In genomic region chr11:124920870-124921609, GRCh38 we compare ENCODE assay signal across 1 cellular context.
TF ChIP-seq lines count a peak whose summit lies in the region.

No MANE protein-coding gene starts in this region.

TF ChIP-seq in WTC11, 78 proteins besides CTCF, POLR2A, EP300 and RAD21 (continued from another document):
- peak; percentile 72; the same call in 1 of the 2 replicates for TF ChIP-seq AFF4 (CRISPR knock-in tag; IDR thresholded peaks at IDR 0.05; ENCODE audit: borderline replicate concordance)
- TF ChIP-seq SOX15 (CRISPR knock-in tag; IDR thresholded peaks at IDR 0.05) = no peak
- TF ChIP-seq ATF2 (CRISPR knock-in tag; IDR thresholded peaks at IDR 0.05; ENCODE audit: borderline replicate concordance, low read depth) = peak; percentile 64; the same call in 1 of the 2 replicates
- TF ChIP-seq CREB1 (CRISPR knock-in tag; IDR thresholded peaks at IDR 0.05) = peak; percentile 93
- TF ChIP-seq ZNF396 (CRISPR knock-in tag; IDR thresholded peaks at IDR 0.05; ENCODE audit: borderline replicate concordance) = no peak
- no peak for TF ChIP-seq ZNF425 (CRISPR knock-in tag; conservative IDR thresholded peaks at IDR 0.05)
- no peak for TF ChIP-seq OVOL2 (CRISPR knock-in tag; IDR thresholded peaks at IDR 0.05; ENCODE audit: borderline replicate concordance)
- TF ChIP-seq SMAD3 (CRISPR knock-in tag; IDR thresholded peaks at IDR 0.05; ENCODE audit: borderline replicate concordance) = peak; percentile 92
- TF ChIP-seq ZBTB21 (CRISPR knock-in tag; IDR thresholded peaks at IDR 0.05; ENCODE audit: borderline replicate concordance) = peak; percentile 79
- peak; percentile 78; the same call in 1 of the 2 replicates for TF ChIP-seq CBFB (CRISPR knock-in tag; IDR thresholded peaks at IDR 0.05; ENCODE audit: low read depth)
- TF ChIP-seq HMGXB4 (CRISPR knock-in tag; IDR thresholded peaks at IDR 0.05) = peak; percentile 97
- no peak for TF ChIP-seq NR1H2 (CRISPR knock-in tag; IDR thresholded peaks at IDR 0.05)
- TF ChIP-seq NFATC4 (CRISPR knock-in tag; IDR thresholded peaks at IDR 0.05) = no peak
- peak; percentile 96; the same call in 1 of the 2 replicates for TF ChIP-seq E2F1 (CRISPR knock-in tag; IDR thresholded peaks at IDR 0.05)
- TF ChIP-seq ZSCAN18 (CRISPR knock-in tag; IDR thresholded peaks at IDR 0.05) = no peak
- peak; percentile 94 for TF ChIP-seq TCF7 (CRISPR knock-in tag; IDR thresholded peaks at IDR 0.05; ENCODE audit: low read depth)
- TF ChIP-seq ARID4B (CRISPR knock-in tag; IDR thresholded peaks at IDR 0.05; ENCODE audit: borderline replicate concordance) = peak; percentile 98
- TF ChIP-seq MLX (CRISPR knock-in tag; IDR thresholded peaks at IDR 0.05) = no peak; the same call in 1 of the 2 replicates
- no peak for TF ChIP-seq ERG (CRISPR knock-in tag; IDR thresholded peaks at IDR 0.05)
- no peak for TF ChIP-seq ZNF532 (CRISPR knock-in tag; IDR thresholded peaks at IDR 0.05; ENCODE audit: borderline replicate concordance)
- TF ChIP-seq IRF2 (CRISPR knock-in tag; IDR thresholded peaks at IDR 0.05; ENCODE audit: borderline replicate concordance, low read depth) = peak; percentile 91
- peak; percentile 98 for TF ChIP-seq ELF4 (CRISPR knock-in tag; IDR thresholded peaks at IDR 0.05; ENCODE audit: low read depth)
- TF ChIP-seq ZNF219 (CRISPR knock-in tag; IDR thresholded peaks at IDR 0.05; ENCODE audit: borderline replicate concordance) = peak; percentile 97
